In genomic region chr17:32488604-32489180, GRCh38 we compare ENCODE assay signal across 1 cellular context.
TF ChIP-seq lines count a peak whose summit lies in the region.

No MANE protein-coding gene starts in this region.

TF ChIP-seq in H1, 55 proteins besides CTCF, POLR2A, EP300 and RAD21 (continued from another document):
- TF ChIP-seq SRF (IDR thresholded peaks at IDR 0.05; ENCODE audit: low read depth, low read length) (no peak), CEBPB (IDR thresholded peaks at IDR 0.05; ENCODE audit: low read depth, low read length) (no peak), HDAC6 (IDR thresholded peaks at IDR 0.05; ENCODE audit: low read depth, low read length) (no peak), GTF2F1 (IDR thresholded peaks at IDR 0.05; ENCODE audit: borderline replicate concordance, low read depth, low read length) (no peak), POU5F1 (IDR thresholded peaks at IDR 0.05; ENCODE audit: low read depth, low read length) (no peak), CBX8 (IDR thresholded peaks at IDR 0.05; ENCODE audit: borderline replicate concordance, low read depth, low read length) (no peak)
